In the genomic region with DNA sequence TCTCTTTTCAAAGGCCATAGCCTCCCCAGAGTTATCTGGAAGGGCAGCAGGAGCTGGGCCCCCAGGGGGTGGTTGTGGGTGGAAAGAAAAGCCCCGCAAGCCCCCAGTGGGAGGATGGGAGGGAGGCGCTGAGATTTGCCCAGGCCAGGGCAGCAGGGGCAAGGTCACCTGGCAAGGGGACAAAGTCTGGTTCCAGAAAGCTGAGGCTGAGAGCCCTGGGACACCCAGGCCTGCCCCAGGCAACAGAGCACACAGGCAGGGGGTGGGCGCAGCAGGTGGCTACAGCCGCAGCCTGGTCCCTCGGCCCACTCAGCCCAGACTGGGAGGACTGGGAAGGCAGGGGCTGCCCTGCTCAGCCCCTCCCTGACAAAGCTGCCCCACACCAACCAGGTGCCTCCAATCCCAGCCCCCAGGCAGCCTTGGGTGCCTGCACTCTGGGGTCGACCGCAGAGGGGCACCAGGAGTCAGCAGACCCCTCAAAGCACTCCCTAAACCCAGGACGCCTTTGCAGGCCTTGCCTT, we compare ENCODE assay signal across 24 cellular contexts. TPM values are rescaled to one million over a fixed set of nuclear protein-coding genes. Genes with fewer than 3 reads are reported as not detected.
DNase-seq lines count a peak whose midpoint lies in the region; ATAC-seq, FAIRE-seq and TF ChIP-seq lines count a peak whose summit lies in the region.
"Had no signal": no experiment of that assay in that cellular context is flagged by ENCODE, and none has a peak within 500 bp of the region (broad histone marks: within the 10 kb centered on the region; RNA-seq: fewer than 3 reads in every experiment).

No MANE protein-coding gene starts in this region.

- peak; percentile 15 to 40 for ATAC-seq in natural killer cell treated with Interleukin-12 subunit alpha and Interleukin-12 subunit beta and Interleukin-15 and Interleukin-18, amount 100 ng/mL, for 72 hours
- ATAC-seq in natural killer cell: no peak
- no peak for ATAC-seq in K562
- no peak for ATAC-seq in HG02973 (IDR thresholded peaks at IDR 0.05; ENCODE audit: unreplicated experiment)
- ATAC-seq: CD8-positive, alpha-beta T cell had no signal

- peaks cover 6 to 25% of the 10 kb centered on the region in 2 experiments; a peak in 4 of 5 replicates for H3K4me1 ChIP-seq in K562 (replicated peaks in 1 of 2; ENCODE audit: control insufficient read depth in 2 of 2, insufficient read depth in 2 of 2, low read length in 2 of 2)
- H3K4me1 ChIP-seq in liver (ENCODE audit: control insufficient read depth in 4 of 4, insufficient read depth in 4 of 4, low read length in 3 of 4): peaks cover 0 to 14% (median 13%) of the 10 kb centered on the region in 4 donors
- H3K4me1 ChIP-seq: BE2C, HAP-1 had no signal

- TF ChIP-seq RAD21 in K562 (CRISPR knock-in tag; conservative IDR thresholded peaks at IDR 0.05 in 1 of 2, IDR thresholded peaks at IDR 0.05 in 1 of 2) (no peak), liver (IDR thresholded peaks at IDR 0.05) (no peak)

- no peaks in the 10 kb centered on the region for H3K36me3 Mint-ChIP-seq in natural killer cell treated with Interleukin-12 subunit alpha and Interleukin-12 subunit beta and Interleukin-15 and Interleukin-18, amount 100 ng/mL, for 72 hours
- H3K36me3 Mint-ChIP-seq in natural killer cell: no peaks in the 10 kb centered on the region
- H3K36me3 Mint-ChIP-seq: CD8-positive, alpha-beta T cell had no signal

- CTCF ChIA-PET in K562 (lab: Yijun Ruan, JAX; ENCODE audit: low intra/inter-chr PET ratio): no interaction called here

- H3K9me3 Mint-ChIP-seq in natural killer cell treated with Interleukin-12 subunit alpha and Interleukin-12 subunit beta and Interleukin-15 and Interleukin-18, amount 100 ng/mL, for 72 hours: no peaks in the 10 kb centered on the region
- H3K9me3 Mint-ChIP-seq in natural killer cell: peaks cover 0 to 4% of the 10 kb centered on the region in 2 donors
- H3K9me3 Mint-ChIP-seq: CD8-positive, alpha-beta T cell; HFFc6 had no signal

- peak overlapping the region in 1 of 2 experiments; percentile 9; a peak in 1 of 4 replicates for H3K9ac ChIP-seq in K562 (ENCODE audit: insufficient read depth in 1 of 2, low read depth in 2 of 2, low read length in 2 of 2)
- H3K9ac ChIP-seq in liver (ENCODE audit: low read depth in 1 of 2, low read length in 2 of 2): no peak overlapping the region

- H3K27me3 Mint-ChIP-seq in natural killer cell treated with Interleukin-12 subunit alpha and Interleukin-12 subunit beta and Interleukin-15 and Interleukin-18, amount 100 ng/mL, for 72 hours: no peaks in the 10 kb centered on the region
- H3K27me3 Mint-ChIP-seq in natural killer cell (ENCODE audit: low read depth in 2 of 2): no peaks in the 10 kb centered on the region

- DNase-seq in natural killer cell treated with Interleukin-12 subunit alpha and Interleukin-12 subunit beta and Interleukin-15 and Interleukin-18, amount 100 ng/mL, for 72 hours (ENCODE audit: low spot score): no peak
- no peak for DNase-seq in natural killer cell
- DNase-seq in K562 (ENCODE audit: extremely low read depth in 1 of 4, low spot score in 3 of 4): no peak
- DNase-seq in cerebellum (ENCODE audit: low spot score): no peak
- no peak for DNase-seq in GOT3 (lab: John Stamatoyannopoulos, UW)
- DNase-seq: BE2C; CD8-positive, alpha-beta T cell; COR-L47; DMS153; DMS79 treated with DMSO at 0.1 percent for 48 hours; EL; HFFc6 had no signal

- H3K4me2 ChIP-seq in K562 (ENCODE audit: insufficient read depth, low read length): no peak overlapping the region

- POLR2A ChIA-PET in K562 (lab: Yijun Ruan, JAX): interaction anchor here (0.5 kb wide), 1 partner anchor 126 kb away, joined by 4 read pairs; no protein-coding TSS in a partner anchor

- H3K4me3 ChIP-seq in K562: no peak overlapping the region
- H3K4me3 ChIP-seq in liver (ENCODE audit: low read depth in 1 of 3, low read length in 3 of 3): no peak overlapping the region
- H3K4me3 ChIP-seq: HAP-1 had no signal

- no peak overlapping the region for H3K27ac Mint-ChIP-seq in natural killer cell treated with Interleukin-12 subunit alpha and Interleukin-12 subunit beta and Interleukin-15 and Interleukin-18, amount 100 ng/mL, for 72 hours
- H3K27ac Mint-ChIP-seq in natural killer cell: no peak overlapping the region
- H3K27ac Mint-ChIP-seq: HFFc6 had no signal

- H3K27me3 ChIP-seq in K562 (ENCODE audit: control insufficient read depth in 2 of 2, insufficient read depth in 2 of 2, low read length in 2 of 2) (no peaks in the 10 kb centered on the region), liver (ENCODE audit: control insufficient read depth in 4 of 4, insufficient read depth in 4 of 4, low read length in 3 of 4) (no peaks in the 10 kb centered on the region)
- H3K27me3 ChIP-seq: BE2C had no signal

- TF ChIP-seq CTCF in natural killer cell (IDR thresholded peaks at IDR 0.05) (no peak), K562 (IDR thresholded peaks at IDR 0.05 in 2 of 3, conservative IDR thresholded peaks at IDR 0.05 in 1 of 3; ENCODE audit: insufficient read depth in 2 of 3, low read depth in 1 of 3, low read length in 3 of 3) (no peak), liver (IDR thresholded peaks at IDR 0.05; ENCODE audit: low read depth, low read length, missing input control) (no peak)

- H3K36me3 ChIP-seq in K562 (ENCODE audit: control insufficient read depth, insufficient read depth, low read length) (no peaks in the 10 kb centered on the region), liver (ENCODE audit: control insufficient read depth in 4 of 4, insufficient read depth in 3 of 4, low read depth in 1 of 4, low read length in 3 of 4) (no peaks in the 10 kb centered on the region)
- H3K36me3 ChIP-seq: BE2C had no signal

- no peak overlapping the region for H3K4me3 Mint-ChIP-seq in natural killer cell treated with Interleukin-12 subunit alpha and Interleukin-12 subunit beta and Interleukin-15 and Interleukin-18, amount 100 ng/mL, for 72 hours
- no peak overlapping the region for H3K4me3 Mint-ChIP-seq in natural killer cell
- H3K4me3 Mint-ChIP-seq: CD8-positive, alpha-beta T cell; HFFc6 had no signal

- H3K79me2 ChIP-seq in K562 (ENCODE audit: control insufficient read depth, insufficient read depth, low read length): no peaks in the 10 kb centered on the region

- no TSS peak for BruUV-seq in K562 (replicated peaks; lab: Mats Ljungman, UMichigan)

- no peak overlapping the region for H2AFZ ChIP-seq in K562 (ENCODE audit: low read depth, low read length)

- no peak for TF ChIP-seq POLR2A in K562 (conservative IDR thresholded peaks at IDR 0.05)

- in situ Hi-C loops in K562 (cut with MboI): no loop called here

- H4K20me1 ChIP-seq in K562 (replicated peaks; ENCODE audit: control insufficient read depth, insufficient read depth, low read length): peaks cover 8% of the 10 kb centered on the region; the same call in 1 of the 2 replicates

- FAIRE-seq in K562 (lab: Jason Lieb, UNC): no peak
- FAIRE-seq: A204.1, D721Med, G401.6, GM12891, GM19239, H1, HTR-8/SVneo had no signal

- H3K9me3 ChIP-seq in K562 (replicated peaks; ENCODE audit: control insufficient read depth, insufficient read depth, low read depth, low read length) (no peaks in the 10 kb centered on the region), liver (ENCODE audit: control insufficient read depth in 4 of 4, low read length in 3 of 4) (no peaks in the 10 kb centered on the region)
- H3K9me3 ChIP-seq: BE2C, HAP-1 had no signal

- H3K27ac ChIP-seq in K562 (ENCODE audit: extremely low read depth, low read depth, low read length) (no peak overlapping the region), liver (ENCODE audit: low read depth in 1 of 2, low read length in 2 of 2) (no peak overlapping the region)
- H3K27ac ChIP-seq: C4-2B had no signal

- no peaks in the 10 kb centered on the region for H3K9me1 ChIP-seq in K562 (ENCODE audit: control insufficient read depth, insufficient read depth, low read length)

- whole genome bisulfite sequencing in K562 (ENCODE audit: insufficient coverage, low coverage, missing lambda C conversion rate): 73% methylated on average over 5 of the region's 8 CpGs
- 65% methylated on average over 8 of the region's 8 CpGs for WGBS in liver

- no peak for TF ChIP-seq EP300 in K562 (IDR thresholded peaks at IDR 0.05; ENCODE audit: low read length)

- intact Hi-C loops in natural killer cell (cut with micrococcal nuclease): no loop called here
- intact Hi-C loops in K562 (cut with micrococcal nuclease): no loop called here

- H3K4me1 Mint-ChIP-seq in natural killer cell treated with Interleukin-12 subunit alpha and Interleukin-12 subunit beta and Interleukin-15 and Interleukin-18, amount 100 ng/mL, for 72 hours (ENCODE audit: low read depth in 2 of 2): peaks cover 7 to 10% of the 10 kb centered on the region in 2 donors
- H3K4me1 Mint-ChIP-seq in natural killer cell: peaks cover 0 to 9% of the 10 kb centered on the region in 2 donors

TF ChIP-seq in K562, 482 proteins besides CTCF, POLR2A, EP300 and RAD21 (continues in another document):
- TF ChIP-seq POLR2G (IDR thresholded peaks at IDR 0.05; ENCODE audit: low read depth, low read length): peak; percentile 33; the same call in 1 of the 2 replicates

TF ChIP-seq in liver, 16 proteins besides CTCF, POLR2A, EP300 and RAD21:
- no peak for TF ChIP-seq GABPA (IDR thresholded peaks at IDR 0.05 in 1 of 2, conservative IDR thresholded peaks at IDR 0.05 in 1 of 2)
- peak; percentile 50 to 67 for TF ChIP-seq HNF4A (conservative IDR thresholded peaks at IDR 0.05)

RNA-seq across cellular contexts. Expression of a gene that starts 23.7 kb away (rescaled TPM):
- total RNA-seq in natural killer cell treated with Interleukin-12 subunit alpha and Interleukin-12 subunit beta and Interleukin-15 and Interleukin-18, amount 100 ng/mL, for 72 hours: not detected
- total RNA-seq in natural killer cell: under 1 TPM in 1 of 3 donors, not detected in 2; 0.25 TPM
- not detected in 2 replicates for total RNA-seq in K562 (2011; cell fraction: chromatin; rRNA removed; ENCODE audit: low replicate concordance)
- not detected in 2 replicates for total RNA-seq in K562 (2011; cell fraction: nucleolus; rRNA removed)
- total RNA-seq in K562 (2011; cell fraction: nucleoplasm; rRNA removed): not detected in 2 replicates
- not detected in 2 replicates for total RNA-seq in K562 (2014; rRNA removed)
- not detected in 2 replicates for total RNA-seq in K562 (2014; rRNA removed; fragmentation: Illumina TruSeq; extraction: Trizol)
- not detected in 2 replicates for total RNA-seq in K562 (2015; rRNA removed; fragmentation: Illumina TruSeq; extraction: Trizol)
- total RNA-seq in K562 (2021): not detected in 2 replicates
- not detected in 2 replicates for polyA plus RNA-seq in K562 (2011; rRNA removed)
- polyA plus RNA-seq in K562 (2011; cell fraction: cytosol; rRNA removed): not detected in 2 replicates
- not detected in 2 replicates for polyA plus RNA-seq in K562 (2011; cell fraction: nucleus; rRNA removed)
- 0.04 TPM in 1 of 2 replicates, not detected in the other for polyA plus RNA-seq in K562 (2012)
- not detected in 2 replicates for polyA plus RNA-seq in K562 (2014; fragmentation: Illumina TruSeq; extraction: Trizol)
- polyA plus RNA-seq in K562 (2014; fragmentation: Nextera tagmentation; extraction: Ambion mirVana): not detected
- polyA plus RNA-seq in K562 (2014; rRNA removed): not detected in 2 replicates
- 0.06 TPM in 1 of 2 replicates, not detected in the other for polyA minus RNA-seq in K562 (2011; rRNA and poly(A)+ RNA removed)
- polyA minus RNA-seq in K562 (2011; cell fraction: cytosol; rRNA and poly(A)+ RNA removed): not detected in 2 replicates
- polyA minus RNA-seq in K562 (2011; cell fraction: nucleus; rRNA and poly(A)+ RNA removed): not detected in 2 replicates
- not detected for total RNA-seq in liver
- polyA plus RNA-seq in liver: not detected
- total RNA-seq in cerebellum: 6.7 TPM
- total RNA-seq: CD8-positive, alpha-beta T cell; HFFc6 had no signal
- polyA plus RNA-seq: AG04450 had no signal

Comparison
In these comparisons a context has a peak if more than half of its experiments do, and no peak if none do; other contexts are left out.
1. ATAC-seq: peak in natural killer cell treated with Interleukin-12 subunit alpha and Interleukin-12 subunit beta and Interleukin-15 and Interleukin-18, amount 100 ng/mL, for 72 hours (2 of 2); none in natural killer cell (0 of 3), K562 (single experiment) and HG02973 (single experiment).